In the genomic region with DNA sequence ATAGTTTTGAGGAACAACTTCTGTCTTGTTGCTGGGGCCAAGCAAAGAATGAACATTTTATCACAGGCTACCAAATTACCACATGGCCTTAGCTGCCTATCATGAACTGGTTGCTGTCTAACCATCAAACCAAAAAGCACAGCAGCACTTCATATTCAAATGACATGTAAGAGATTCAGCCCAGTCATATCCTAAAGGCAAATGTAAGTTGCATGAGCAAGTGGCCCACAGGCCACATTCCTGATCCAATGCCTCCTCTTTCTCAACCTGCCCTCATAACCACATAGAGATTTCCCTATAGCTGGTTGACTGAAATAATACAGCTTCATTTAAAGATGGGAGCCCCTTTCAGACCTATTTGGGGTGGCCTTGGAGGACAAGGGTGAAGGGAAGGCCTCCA, we compare ENCODE assay signal across 28 cellular contexts.
"Had no signal": no experiment of that assay in that cellular context is flagged by ENCODE, and none has a peak within 500 bp of the region (broad histone marks: within the 10 kb centered on the region; RNA-seq: fewer than 3 reads in every experiment).

No MANE protein-coding gene starts in this region.

- ATAC-seq: heart right ventricle; left cardiac atrium; left lung; naive thymus-derived CD4-positive, alpha-beta T cell; sciatic nerve; stimulated activated effector memory CD8-positive, alpha-beta T cell treated with anti-CD3 and anti-CD28 coated beads, Interleukin-12 subunit alpha, Interleukin-12 subunit beta, amount 100 ng/mL, for 72 hours had no signal

- H3K4me3 ChIP-seq: dorsolateral prefrontal cortex, esophagus muscularis mucosa, heart right ventricle, left lung, prostate gland, right atrium auricular region, smooth muscle cell, stomach, tibial artery, upper lobe of left lung had no signal

- H3K9me3 ChIP-seq: esophagus muscularis mucosa, left lung, prostate gland, right atrium auricular region, stomach, tibial artery, upper lobe of left lung had no signal

- H3K27me3 ChIP-seq: dorsolateral prefrontal cortex, esophagus muscularis mucosa, heart right ventricle, left lung, right atrium auricular region, stomach, tibial artery, upper lobe of left lung had no signal

- H3K4me1 Mint-ChIP-seq: naive thymus-derived CD4-positive, alpha-beta T cell; nephron; stimulated activated effector memory CD8-positive, alpha-beta T cell treated with anti-CD3 and anti-CD28 coated beads, Interleukin-12 subunit alpha, Interleukin-12 subunit beta, amount 100 ng/mL, for 72 hours had no signal

- H3K27ac Mint-ChIP-seq: endodermal cell; naive thymus-derived CD4-positive, alpha-beta T cell; nephron; stimulated activated effector memory CD8-positive, alpha-beta T cell treated with anti-CD3 and anti-CD28 coated beads, Interleukin-12 subunit alpha, Interleukin-12 subunit beta, amount 100 ng/mL, for 72 hours had no signal

- DNase-seq: cortex of kidney; dorsolateral prefrontal cortex; effector CD4-positive, alpha-beta T cell; endodermal cell; foreskin melanocyte; glutamatergic neuron; heart right ventricle; hippocampal formation; left cardiac atrium; left lung; mesenchymal stem cell; midbrain; naive thymus-derived CD4-positive, alpha-beta T cell; nucleus accumbens; stimulated activated CD4-positive, alpha-beta T cell treated with anti-CD3 and anti-CD28 coated beads, Interleukin-12 subunit alpha, Interleukin-12 subunit beta, amount 100 ng/mL, for 4 hours; stimulated activated CD4-positive, alpha-beta T cell treated with anti-CD3 and anti-CD28 coated beads, Interleukin-2, amount 100 ng/mL, for 24 hours; stimulated activated CD4-positive, alpha-beta T cell treated with anti-CD3 and anti-CD28 coated beads, Interleukin-4, amount 100 ng/mL, for 24 hours; stimulated activated naive CD4-positive, alpha-beta T cell treated with Interleukin-2 at 50 U/mL for 16 hours; stomach; tibial artery; upper lobe of left lung had no signal

- H3K36me3 Mint-ChIP-seq: naive thymus-derived CD4-positive, alpha-beta T cell; stimulated activated effector memory CD8-positive, alpha-beta T cell treated with anti-CD3 and anti-CD28 coated beads, Interleukin-12 subunit alpha, Interleukin-12 subunit beta, amount 100 ng/mL, for 72 hours had no signal

- H3K9me3 Mint-ChIP-seq: endodermal cell; nephron; stimulated activated effector memory CD8-positive, alpha-beta T cell treated with anti-CD3 and anti-CD28 coated beads, Interleukin-12 subunit alpha, Interleukin-12 subunit beta, amount 100 ng/mL, for 72 hours had no signal

- H3K36me3 ChIP-seq: esophagus muscularis mucosa, heart right ventricle, left lung, prostate gland, right atrium auricular region, stomach, tibial artery, upper lobe of left lung had no signal

- H3K4me3 Mint-ChIP-seq: endodermal cell; naive thymus-derived CD4-positive, alpha-beta T cell; nephron; stimulated activated effector memory CD8-positive, alpha-beta T cell treated with anti-CD3 and anti-CD28 coated beads, Interleukin-12 subunit alpha, Interleukin-12 subunit beta, amount 100 ng/mL, for 72 hours had no signal
